In the genomic region with DNA sequence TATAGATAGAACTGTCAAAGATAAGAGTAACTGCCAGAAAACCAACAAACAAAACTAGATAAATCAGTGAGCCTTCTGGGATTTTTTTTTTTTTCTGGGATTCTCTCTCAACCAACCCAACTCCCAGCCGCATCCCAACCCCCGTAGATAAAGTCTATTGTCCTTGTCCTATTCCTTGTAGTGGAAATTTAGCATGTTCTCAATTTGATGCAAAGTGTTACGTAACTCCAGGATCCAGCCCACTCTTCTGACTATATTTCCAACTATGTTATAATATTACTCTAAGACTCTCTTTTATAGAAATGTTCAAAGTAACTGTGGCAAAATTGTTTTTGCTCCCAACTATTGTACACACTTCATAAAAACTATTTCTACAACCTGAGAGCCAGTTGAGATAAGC, we compare ENCODE assay signal across 27 cellular contexts. TPM values are rescaled to one million over a fixed set of nuclear protein-coding genes. Genes with fewer than 3 reads are reported as not detected.
DNase-seq lines count a peak whose midpoint lies in the region; ATAC-seq, FAIRE-seq and TF ChIP-seq lines count a peak whose summit lies in the region.
"Had no signal": no experiment of that assay in that cellular context is flagged by ENCODE, and none has a peak within 500 bp of the region (broad histone marks: within the 10 kb centered on the region; RNA-seq: fewer than 3 reads in every experiment).

No MANE protein-coding gene starts in this region.

- DNase-seq in HepG2 (ENCODE audit: low spot score) (no peak), right lobe of liver (no peak), K562 (ENCODE audit: extremely low read depth in 1 of 4, low spot score in 3 of 4) (no peak), fibroblast of pulmonary artery (ENCODE audit: low read depth) (peak; percentile 65), neural progenitor cell (ENCODE audit: low spot score) (no peak), NCI-H1092 (lab: John Stamatoyannopoulos, UW) (no peak), GF-D8 (lab: John Stamatoyannopoulos, UW) (no peak), AG08396 (ENCODE audit: low spot score) (no peak)
- DNase-seq: BE2C; C1 segment of cervical spinal cord; CD4-positive, alpha-beta memory T cell; CD4-positive, CD25-positive, alpha-beta regulatory T cell; CD8-positive, alpha-beta memory T cell; COR-L47; DMS 273 treated with DMSO at 0.1 percent for 48 hours; DMS153; DMS53; DMS79; DND-41; EL; GDM1 had no signal

- WGBS in HepG2 (ENCODE audit: low lambda C conversion rate) = 66% methylated on average over 3 of the region's 3 CpGs
- WGBS in right lobe of liver (ENCODE audit: insufficient coverage, low coverage, low lambda C conversion rate, missing lambda C conversion rate) = 26% methylated on average over 3 of the region's 3 CpGs
- 24% methylated on average over 3 of the region's 3 CpGs for WGBS in K562 (ENCODE audit: insufficient coverage, low coverage, missing lambda C conversion rate)

- H3K27ac ChIP-seq in HepG2 (ENCODE audit: extremely low read length, insufficient read depth, low read length) (no peak overlapping the region), right lobe of liver (no peak overlapping the region), K562 (ENCODE audit: extremely low read depth, low read depth, low read length) (no peak overlapping the region), neural progenitor cell (no peak overlapping the region)
- H3K27ac ChIP-seq: 22Rv1, A549, BLaER1 had no signal

- TF ChIP-seq EP300 in HepG2 (IDR thresholded peaks at IDR 0.05; ENCODE audit: low read depth in 2 of 2, low read length in 2 of 2) (no peak), HepG2 (CRISPR knock-in tag; IDR thresholded peaks at IDR 0.05; ENCODE audit: borderline replicate concordance) (no peak), K562 (IDR thresholded peaks at IDR 0.05; ENCODE audit: low read length) (no peak)

- POLR2A ChIA-PET in HepG2 (lab: Yijun Ruan, JAX) (no interaction called here), K562 (lab: Yijun Ruan, JAX) (interaction anchor here (0.7 to 1.6 kb wide), 2 partner anchors 12 to 17 kb away, joined by 4 to 5 read pairs; no protein-coding TSS in a partner anchor)

- no peaks in the 10 kb centered on the region for H3K9me1 ChIP-seq in K562 (ENCODE audit: control insufficient read depth, insufficient read depth, low read length)

- H4K20me1 ChIP-seq in HepG2 (ENCODE audit: insufficient read depth, low read length) (no peaks in the 10 kb centered on the region), K562 (replicated peaks; ENCODE audit: control insufficient read depth, insufficient read depth, low read length) (no peaks in the 10 kb centered on the region), neural progenitor cell (ENCODE audit: low read depth) (no peaks in the 10 kb centered on the region)
- H4K20me1 ChIP-seq: BLaER1 had no signal

- H2AFZ ChIP-seq in HepG2 (ENCODE audit: low read length) = no peak overlapping the region
- H2AFZ ChIP-seq in K562 (ENCODE audit: low read depth, low read length) = no peak overlapping the region
- H2AFZ ChIP-seq in neural progenitor cell (replicated peaks) = no peak overlapping the region

- no peak for FAIRE-seq in HepG2 (lab: Jason Lieb, UNC)
- FAIRE-seq in K562 (lab: Jason Lieb, UNC) = no peak
- FAIRE-seq: A549, GM12891, GM19239 had no signal

- H3K9me3 ChIP-seq in HepG2 (ENCODE audit: low read length) (peaks cover 13% of the 10 kb centered on the region), right lobe of liver (no peaks in the 10 kb centered on the region), K562 (replicated peaks; ENCODE audit: control insufficient read depth, insufficient read depth, low read depth, low read length) (0 out of 2 replicates have a peak, but pooled peaks cover 2% of the 10 kb centered on the region), neural progenitor cell (ENCODE audit: low read depth) (peaks cover 15% of the 10 kb centered on the region)
- H3K9me3 ChIP-seq: BE2C had no signal

- no peak overlapping the region for H3K4me3 Mint-ChIP-seq in neural progenitor cell
- H3K4me3 Mint-ChIP-seq: CD14-positive monocyte; CD4-positive, alpha-beta memory T cell; CD4-positive, CD25-positive, alpha-beta regulatory T cell; CD8-positive, alpha-beta memory T cell had no signal

- TF ChIP-seq CTCF in HepG2 (CRISPR knock-in tag; IDR thresholded peaks at IDR 0.05) (no peak), right lobe of liver (IDR thresholded peaks at IDR 0.05) (no peak), K562 (IDR thresholded peaks at IDR 0.05 in 2 of 3, conservative IDR thresholded peaks at IDR 0.05 in 1 of 3; ENCODE audit: insufficient read depth in 2 of 3, low read depth in 1 of 3, low read length in 3 of 3) (no peak), fibroblast of pulmonary artery (IDR thresholded peaks at IDR 0.05; ENCODE audit: low read length, missing control alignments) (no peak), neural progenitor cell (IDR thresholded peaks at IDR 0.05) (no peak)

- intact Hi-C loops in HepG2 (cut with micrococcal nuclease; ENCODE audit: unreplicated experiment) = no loop called here
- intact Hi-C loops in right lobe of liver (cut with DNase I) = no loop called here
- intact Hi-C loops in K562 (cut with micrococcal nuclease) = no loop called here

- H3K4me1 ChIP-seq in HepG2 (ENCODE audit: insufficient read depth, low read length) (no peaks in the 10 kb centered on the region), right lobe of liver (no peaks in the 10 kb centered on the region), K562 (replicated peaks in 1 of 2; ENCODE audit: control insufficient read depth in 2 of 2, insufficient read depth in 2 of 2, low read length in 2 of 2) (no peaks in the 10 kb centered on the region), neural progenitor cell (no peaks in the 10 kb centered on the region)
- H3K4me1 ChIP-seq: A549, BE2C, BLaER1 had no signal

- H3K9me3 Mint-ChIP-seq in neural progenitor cell = peaks cover 26% of the 10 kb centered on the region

- H3K79me2 ChIP-seq in HepG2 (ENCODE audit: insufficient read depth, low read length) = no peaks in the 10 kb centered on the region
- H3K79me2 ChIP-seq in K562 (ENCODE audit: control insufficient read depth, insufficient read depth, low read length) = no peaks in the 10 kb centered on the region
- H3K79me2 ChIP-seq in neural progenitor cell (ENCODE audit: low read depth) = no peaks in the 10 kb centered on the region

- H3K9ac ChIP-seq in HepG2 (ENCODE audit: insufficient read depth, low read depth, low read length) (no peak overlapping the region), K562 (ENCODE audit: insufficient read depth in 1 of 2, low read depth in 2 of 2, low read length in 2 of 2) (no peak overlapping the region), neural progenitor cell (no peak overlapping the region)
- H3K9ac ChIP-seq: BLaER1 had no signal

- in situ Hi-C loops in HepG2 (cut with HindIII; ENCODE audit: extremely low pct_ligation_motif_present, low pct_unique_long_range_greater_than_20kb) (no loop called here), K562 (cut with MboI) (no loop called here)

- H3F3A ChIP-seq in neural progenitor cell (ENCODE audit: low read depth) = no peaks in the 10 kb centered on the region

- H3K4me3 ChIP-seq in HepG2 (replicated peaks in 1 of 3; ENCODE audit: insufficient read depth in 1 of 3, low read depth in 2 of 3, low read length in 3 of 3) (no peak overlapping the region), right lobe of liver (no peak overlapping the region), K562 (no peak overlapping the region), fibroblast of pulmonary artery (replicated peaks; ENCODE audit: low read depth, low read length) (no peak overlapping the region), neural progenitor cell (no peak overlapping the region)
- H3K4me3 ChIP-seq: A549, BLaER1 had no signal

- H3K27me3 ChIP-seq in HepG2 (ENCODE audit: control insufficient read depth in 1 of 2, insufficient read depth in 2 of 2, low read length in 2 of 2) = peaks cover 0 to 8% of the 10 kb centered on the region in 2 experiments; a peak in 2 of 5 replicates
- H3K27me3 ChIP-seq in right lobe of liver = no peaks in the 10 kb centered on the region
- no peaks in the 10 kb centered on the region for H3K27me3 ChIP-seq in K562 (ENCODE audit: control insufficient read depth in 2 of 2, insufficient read depth in 2 of 2, low read length in 2 of 2)
- no peaks in the 10 kb centered on the region for H3K27me3 ChIP-seq in neural progenitor cell
- H3K27me3 ChIP-seq: BE2C, BLaER1 had no signal

- ATAC-seq in HepG2 = no peak
- ATAC-seq in right lobe of liver = no peak
- no peak for ATAC-seq in K562
- ATAC-seq: A549 had no signal

- TF ChIP-seq POLR2A in HepG2 (IDR thresholded peaks at IDR 0.05; ENCODE audit: insufficient read depth in 1 of 2, low read depth in 2 of 2, low read length in 2 of 2) (no peak), right lobe of liver (IDR thresholded peaks at IDR 0.05) (no peak), K562 (conservative IDR thresholded peaks at IDR 0.05) (no peak)

- CTCF ChIA-PET in HepG2 (lab: Yijun Ruan, JAX; ENCODE audit: low intra/inter-chr PET ratio, low total read pairs) (no interaction called here), K562 (lab: Yijun Ruan, JAX; ENCODE audit: low intra/inter-chr PET ratio) (no interaction called here)

- H3K27ac Mint-ChIP-seq in neural progenitor cell = peak overlapping the region; percentile 30
- H3K27ac Mint-ChIP-seq: CD14-positive monocyte; CD4-positive, alpha-beta memory T cell; CD4-positive, CD25-positive, alpha-beta regulatory T cell; CD8-positive, alpha-beta memory T cell had no signal

- H3K4me2 ChIP-seq in HepG2 (ENCODE audit: low read depth, low read length) = no peak overlapping the region
- no peak overlapping the region for H3K4me2 ChIP-seq in K562 (ENCODE audit: insufficient read depth, low read length)
- H3K4me2 ChIP-seq in neural progenitor cell = no peak overlapping the region
- H3K4me2 ChIP-seq: A549, BLaER1 had no signal

- H3K36me3 Mint-ChIP-seq in neural progenitor cell = no peaks in the 10 kb centered on the region
- H3K36me3 Mint-ChIP-seq: CD14-positive monocyte; CD4-positive, alpha-beta memory T cell; CD4-positive, CD25-positive, alpha-beta regulatory T cell had no signal

- no peaks in the 10 kb centered on the region for H3K36me3 ChIP-seq in HepG2 (replicated peaks in 1 of 2; ENCODE audit: control insufficient read depth in 1 of 2, insufficient read depth in 2 of 2, low read length in 2 of 2)
- H3K36me3 ChIP-seq in right lobe of liver = no peaks in the 10 kb centered on the region
- H3K36me3 ChIP-seq in K562 (ENCODE audit: control insufficient read depth, insufficient read depth, low read length) = no peaks in the 10 kb centered on the region
- no peaks in the 10 kb centered on the region for H3K36me3 ChIP-seq in neural progenitor cell
- H3K36me3 ChIP-seq: BE2C, BLaER1 had no signal

- peaks cover 12% of the 10 kb centered on the region for H3K4me1 Mint-ChIP-seq in neural progenitor cell
- H3K4me1 Mint-ChIP-seq: CD14-positive monocyte; CD4-positive, alpha-beta memory T cell; CD4-positive, CD25-positive, alpha-beta regulatory T cell; CD8-positive, alpha-beta memory T cell had no signal

- no peaks in the 10 kb centered on the region for H3K27me3 Mint-ChIP-seq in neural progenitor cell (ENCODE audit: insufficient read depth, low read depth)

- no TSS peak for BruUV-seq in HepG2 (replicated peaks; lab: Mats Ljungman, UMichigan)
- no TSS peak for BruUV-seq in K562 (replicated peaks; lab: Mats Ljungman, UMichigan)

- no peak for TF ChIP-seq RAD21 in HepG2 (CRISPR knock-in tag; IDR thresholded peaks at IDR 0.05)
- no peak for TF ChIP-seq RAD21 in K562 (CRISPR knock-in tag; conservative IDR thresholded peaks at IDR 0.05 in 1 of 2, IDR thresholded peaks at IDR 0.05 in 1 of 2)

RNA-seq across cellular contexts. Expression of gene CDYL, which starts 15.4 kb away (rescaled TPM):
- total RNA-seq in HepG2 (2016; rRNA removed; fragmentation: Illumina TruSeq; extraction: Trizol) = 52.8 and 105 TPM in 2 replicates
- total RNA-seq in HepG2 (2016; cell fraction: cytosol; rRNA removed; fragmentation: Illumina TruSeq; extraction: Trizol; ENCODE audit: low read depth) = 1,210 and 1,368 TPM in 2 replicates
- total RNA-seq in HepG2 (2016; cell fraction: insoluble cytoplasmic fraction; rRNA removed; fragmentation: Illumina TruSeq; extraction: Trizol) = 56.4 and 106 TPM in 2 replicates
- 414 and 455 TPM in 2 replicates for total RNA-seq in HepG2 (2016; cell fraction: membrane; rRNA removed; fragmentation: Illumina TruSeq; extraction: Trizol)
- 38.9 and 41.7 TPM in 2 replicates for total RNA-seq in HepG2 (2016; cell fraction: nucleus; rRNA removed; fragmentation: Illumina TruSeq; extraction: Trizol)
- 22.8 and 23.6 TPM in 2 replicates for polyA plus RNA-seq in HepG2 (2011; rRNA removed)
- 14.1 and 17.2 TPM in 2 replicates for polyA plus RNA-seq in HepG2 (2011; cell fraction: cytosol; rRNA removed)
- polyA plus RNA-seq in HepG2 (2011; cell fraction: nucleus; rRNA removed) = 16.4 and 18.2 TPM in 2 replicates
- 14.2 and 14.9 TPM in 2 replicates for polyA plus RNA-seq in HepG2 (2012)
- 3.8 and 5.1 TPM in 2 replicates for polyA plus RNA-seq in HepG2 (2016; cell fraction: cytosol; fragmentation: Illumina TruSeq; extraction: Trizol; ENCODE audit: low read depth)
- polyA plus RNA-seq in HepG2 (2016; cell fraction: insoluble cytoplasmic fraction; fragmentation: Illumina TruSeq; extraction: Trizol; ENCODE audit: low read depth) = 16.2 and 19.7 TPM in 2 replicates
- polyA plus RNA-seq in HepG2 (2016; cell fraction: membrane; fragmentation: Illumina TruSeq; extraction: Trizol; ENCODE audit: low read depth) = 9.3 and 9.9 TPM in 2 replicates
- 16.1 and 21.7 TPM in 2 replicates for polyA plus RNA-seq in HepG2 (2016; cell fraction: nucleus; fragmentation: Illumina TruSeq; extraction: Trizol; ENCODE audit: insufficient read depth, low read depth)
- polyA minus RNA-seq in HepG2 (2011; rRNA and poly(A)+ RNA removed; ENCODE audit: low replicate concordance) = 28.9 and 29.6 TPM in 2 replicates
- polyA minus RNA-seq in HepG2 (2011; cell fraction: cytosol; rRNA and poly(A)+ RNA removed) = 59.2 and 78.5 TPM in 2 replicates
- 26.9 and 40.7 TPM in 2 replicates for polyA minus RNA-seq in HepG2 (2011; cell fraction: nucleus; rRNA and poly(A)+ RNA removed)
- 10 to 100 TPM in 5 of 6 experiments, 1 to 10 TPM in 1; 5.0 to 16.1 (median 13.1) TPM for total RNA-seq in right lobe of liver
- 97.4 and 107 TPM in 2 replicates for total RNA-seq in K562 (2011; cell fraction: chromatin; rRNA removed; ENCODE audit: low replicate concordance)
- 24.0 and 27.2 TPM in 2 replicates for total RNA-seq in K562 (2011; cell fraction: nucleolus; rRNA removed)
- total RNA-seq in K562 (2011; cell fraction: nucleoplasm; rRNA removed) = 47.5 and 53.3 TPM in 2 replicates
- total RNA-seq in K562 (2014; rRNA removed) = 28.2 and 29.1 TPM in 2 replicates
- 40.8 and 49.6 TPM in 2 replicates for total RNA-seq in K562 (2014; rRNA removed; fragmentation: Illumina TruSeq; extraction: Trizol)
- total RNA-seq in K562 (2015; rRNA removed; fragmentation: Illumina TruSeq; extraction: Trizol) = 40.1 and 43.3 TPM in 2 replicates
- total RNA-seq in K562 (2021) = 42.3 and 44.8 TPM in 2 replicates
- polyA plus RNA-seq in K562 (2011; rRNA removed) = 45.2 and 45.8 TPM in 2 replicates
- 17.9 and 27.1 TPM in 2 replicates for polyA plus RNA-seq in K562 (2011; cell fraction: cytosol; rRNA removed)
- polyA plus RNA-seq in K562 (2011; cell fraction: nucleus; rRNA removed) = 32.7 and 41.9 TPM in 2 replicates
- polyA plus RNA-seq in K562 (2012) = 19.0 and 20.5 TPM in 2 replicates
- 39.0 and 42.1 TPM in 2 replicates for polyA plus RNA-seq in K562 (2014; fragmentation: Illumina TruSeq; extraction: Trizol)
- polyA plus RNA-seq in K562 (2014; fragmentation: Nextera tagmentation; extraction: Ambion mirVana) = 1 to 10 TPM; 8.1 to 8.9 TPM
- 21.9 and 23.0 TPM in 2 replicates for polyA plus RNA-seq in K562 (2014; rRNA removed)
- polyA minus RNA-seq in K562 (2011; rRNA and poly(A)+ RNA removed) = 137 and 190 TPM in 2 replicates
- 45.0 and 56.9 TPM in 2 replicates for polyA minus RNA-seq in K562 (2011; cell fraction: cytosol; rRNA and poly(A)+ RNA removed)
- polyA minus RNA-seq in K562 (2011; cell fraction: nucleus; rRNA and poly(A)+ RNA removed) = 19.1 and 40.3 TPM in 2 replicates
- 46.4 and 53.5 TPM in 2 replicates for total RNA-seq in neural progenitor cell (ENCODE audit: low replicate concordance)

Comparison
In these comparisons a context has a peak if more than half of its experiments do, and no peak if none do; other contexts are left out.
1. Of the 241 proteins assayed by ChIP-seq in both HepG2 and K562: peak only in HepG2: none; only in K562: none; in both: CEBPB; in neither: 239; mixed calls (peak in some experiments, not most) for 1.